8 cellular contexts compared by ENCODE assay signal in the genomic region with DNA sequence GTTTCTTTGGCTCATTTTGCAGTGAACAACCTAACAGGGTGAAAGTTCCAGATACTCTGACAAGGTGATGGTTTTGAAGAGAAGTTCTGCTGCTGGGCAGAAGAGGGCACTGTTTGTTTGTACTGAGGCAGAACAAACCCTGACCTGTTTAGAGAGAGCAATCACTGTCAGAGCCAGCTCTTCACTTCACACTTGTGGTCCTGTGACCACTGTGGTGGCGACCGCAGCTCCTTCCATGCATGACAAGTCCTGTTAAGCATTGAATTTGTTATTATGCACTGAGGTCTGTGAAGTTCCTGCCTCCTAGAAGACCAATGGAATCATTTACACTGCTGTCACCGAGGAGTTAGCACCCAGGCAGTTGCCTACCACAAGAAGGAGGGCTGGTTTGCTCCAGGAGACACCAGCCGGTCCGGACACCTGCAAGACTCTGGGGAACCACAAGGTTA.
DNase-seq lines count a peak whose midpoint lies in the region; ATAC-seq, FAIRE-seq and TF ChIP-seq lines count a peak whose summit lies in the region.

No MANE protein-coding gene starts in this region.

- peak overlapping the region; percentile 31 for H2AFZ ChIP-seq in ACC112 (ENCODE audit: low read length, unreplicated experiment)

- no peak overlapping the region for H3K27ac ChIP-seq in ACC112 (ENCODE audit: low read depth, low read length)

- FAIRE-seq in GM18507 (lab: Jason Lieb, UNC) (peak; percentile 99), bronchial epithelial cell (lab: Jason Lieb, UNC) (peak; percentile 75)

- DNase-seq in GM18507 (ENCODE audit: extremely low spot score, insufficient read length, low read depth) = peak; percentile 60
- peak; percentile 71 for DNase-seq in NCI-H187 treated with DMSO at 0.1 percent for 48 hours (lab: John Stamatoyannopoulos, UW)
- peak; percentile 48 for DNase-seq in WTC11 (ENCODE audit: low spot score)
- peak; percentile 55 for DNase-seq in bronchial epithelial cell (ENCODE audit: low read depth)
- peak; percentile 98 for DNase-seq in kidney epithelial cell (ENCODE audit: low read depth)
- DNase-seq in stimulated activated CD4-positive, alpha-beta T cell treated with anti-CD3 and anti-CD28 coated beads, Interleukin-2, amount 100 ng/mL, for 48 hours = peak; percentile 25 to 39

- H3K4me3 ChIP-seq in ACC112 (ENCODE audit: low read depth, low read length) = no peak overlapping the region
- no peak overlapping the region for H3K4me3 ChIP-seq in bronchial epithelial cell (ENCODE audit: low read depth, low read length)
- no peak overlapping the region for H3K4me3 ChIP-seq in kidney epithelial cell (ENCODE audit: low read depth, low read length)

- no peaks in the 10 kb centered on the region for H3K79me2 ChIP-seq in ACC112 (ENCODE audit: control insufficient read depth, insufficient read depth, low read length, unreplicated experiment)

- no peaks in the 10 kb centered on the region for H3K4me1 ChIP-seq in ACC112 (ENCODE audit: control insufficient read depth, insufficient read depth, low read length, unreplicated experiment)

- POLR2A ChIA-PET in WTC11 (lab: Charles Lee) = no interaction called here

- no peak overlapping the region for H3K4me3 Mint-ChIP-seq in WTC11

- TF ChIP-seq CTCF in WTC11 (IDR thresholded peaks at IDR 0.05) (peak; percentile 62), bronchial epithelial cell (IDR thresholded peaks at IDR 0.05; ENCODE audit: insufficient read depth, low read length, severe bottlenecking) (peak; percentile 91), kidney epithelial cell (IDR thresholded peaks at IDR 0.05; ENCODE audit: insufficient read depth, low read length, poor library complexity, severe bottlenecking) (peak; percentile 87)

- CTCF ChIA-PET in WTC11 (lab: Charles Lee) = interaction anchor here (0.6 to 1.3 kb wide), 5 partner anchors 23 to 404 kb away, joined by 3 to 6 read pairs (median 4); no protein-coding TSS in a partner anchor

- H3K36me3 ChIP-seq in ACC112 (ENCODE audit: insufficient read depth, low read length) (no peaks in the 10 kb centered on the region), bronchial epithelial cell (ENCODE audit: control insufficient read depth, insufficient read depth, low read length) (no peaks in the 10 kb centered on the region), kidney epithelial cell (ENCODE audit: control insufficient read depth, insufficient read depth, low read length) (no peaks in the 10 kb centered on the region)

- H3K4me1 Mint-ChIP-seq in WTC11 = no peaks in the 10 kb centered on the region

- H3K27me3 Mint-ChIP-seq in WTC11 (ENCODE audit: low read depth) = no peaks in the 10 kb centered on the region

- H3K27me3 ChIP-seq in ACC112 (ENCODE audit: insufficient read depth, low read length) = no peaks in the 10 kb centered on the region
- H3K27me3 ChIP-seq in bronchial epithelial cell (ENCODE audit: control insufficient read depth, insufficient read depth, low read length) = no peaks in the 10 kb centered on the region
- H3K27me3 ChIP-seq in kidney epithelial cell (ENCODE audit: control insufficient read depth, insufficient read depth, low read length) = no peaks in the 10 kb centered on the region

- H3K27ac Mint-ChIP-seq in WTC11 = no peak overlapping the region

- peak; percentile 100 for ATAC-seq in HG02943 (IDR thresholded peaks at IDR 0.05; ENCODE audit: low read depth, unreplicated experiment)
- ATAC-seq in WTC11 = peak; percentile 98

- no peaks in the 10 kb centered on the region for H3K36me3 Mint-ChIP-seq in WTC11

- H3K9me3 Mint-ChIP-seq in WTC11 = no peaks in the 10 kb centered on the region

TF ChIP-seq in WTC11, 78 proteins besides CTCF, POLR2A, EP300 and RAD21:
- TF ChIP-seq ZNF281 (CRISPR knock-in tag; IDR thresholded peaks at IDR 0.05) = no peak

Comparison
In these comparisons a context has a peak if more than half of its experiments do, and no peak if none do; other contexts are left out.
1. DNase-seq: peak in every context shown above with its lines; median percentile 98 in kidney epithelial cell; 71 in NCI-H187 treated with DMSO at 0.1 percent for 48 hours; 60 in GM18507; 55 in bronchial epithelial cell; 48 in WTC11; 32 in stimulated activated CD4-positive, alpha-beta T cell treated with anti-CD3 and anti-CD28 coated beads, Interleukin-2, amount 100 ng/mL, for 48 hours.